8 cellular contexts compared by ENCODE assay signal in genomic region chr2:203685081-203685621, GRCh38. TPM values are rescaled to one million over a fixed set of nuclear protein-coding genes. Genes with fewer than 3 reads are reported as not detected.
DNase-seq lines count a peak whose midpoint lies in the region; ATAC-seq, FAIRE-seq and TF ChIP-seq lines count a peak whose summit lies in the region.

No MANE protein-coding gene starts in this region.

- H3K9me3 ChIP-seq in mammary epithelial cell (replicated peaks; ENCODE audit: insufficient read depth, low read length) = no peaks in the 10 kb centered on the region

- peak overlapping the region; percentile 66 for H3K9ac ChIP-seq in mammary epithelial cell (ENCODE audit: insufficient read depth, low read length)

- peaks cover 65% of the 10 kb centered on the region for H3K4me1 ChIP-seq in mammary epithelial cell (ENCODE audit: insufficient read depth, low read length)

- FAIRE-seq in HTR-8/SVneo (lab: Jason Lieb, UNC) = no peak

- no peaks in the 10 kb centered on the region for H3K79me2 ChIP-seq in mammary epithelial cell (ENCODE audit: insufficient read depth, low read length)

- H4K20me1 ChIP-seq in mammary epithelial cell (ENCODE audit: insufficient read depth, low read length) = no peaks in the 10 kb centered on the region

- H3K27me3 ChIP-seq in mammary epithelial cell (ENCODE audit: insufficient read depth, low read length) (no peaks in the 10 kb centered on the region), kidney epithelial cell (ENCODE audit: control insufficient read depth, insufficient read depth, low read length) (no peaks in the 10 kb centered on the region)

- no peaks in the 10 kb centered on the region for H3K36me3 ChIP-seq in mammary epithelial cell (ENCODE audit: insufficient read depth, low read length)
- H3K36me3 ChIP-seq in kidney epithelial cell (ENCODE audit: control insufficient read depth, insufficient read depth, low read length) = no peaks in the 10 kb centered on the region

- dilution Hi-C loops in mammary epithelial cell (cut with HindIII; ENCODE audit: low sequenced_read_pairs) = loop anchor here (5.0 kb wide), 1 partner anchor 153 kb away; no protein-coding TSS in a partner anchor

- H3K4me2 ChIP-seq in mammary epithelial cell (ENCODE audit: insufficient read depth, low read depth, low read length) = peak overlapping the region; percentile 64

- ATAC-seq in GM21737 (IDR thresholded peaks at IDR 0.05; ENCODE audit: unreplicated experiment) (no peak), HG02970 (IDR thresholded peaks at IDR 0.05; ENCODE audit: low FRiP score, unreplicated experiment) (no peak)

- DNase-seq in HTR-8/SVneo (ENCODE audit: insufficient read length, low spot score) (peak; percentile 23), mammary epithelial cell (peak; percentile 89), kidney epithelial cell (ENCODE audit: low read depth) (peak; percentile 48), substantia nigra (lab: John Stamatoyannopoulos, UW) (no peak), SW480 (ENCODE audit: low spot score) (no peak), superior temporal gyrus (ENCODE audit: extremely low spot score) (no peak)

- CTCF ChIA-PET in mammary epithelial cell (lab: Charles Lee; ENCODE audit: low non-redundant PET) = interaction anchor here (0.5 kb wide), 2 partner anchors 185 to 302 kb away, joined by 3 to 4 read pairs; no protein-coding TSS in a partner anchor

- WGBS in mammary epithelial cell (ENCODE audit: low coverage, missing lambda C conversion rate) = 24% methylated on average over 5 of the region's 5 CpGs

- BruUV-seq in mammary epithelial cell (replicated peaks; lab: Mats Ljungman, UMichigan) = TSS peak; percentile 27

- H3K4me3 ChIP-seq in mammary epithelial cell (replicated peaks in 1 of 3; ENCODE audit: insufficient read depth in 1 of 3, low read depth in 2 of 3, low read length in 3 of 3) (no peak overlapping the region), kidney epithelial cell (ENCODE audit: low read depth, low read length) (no peak overlapping the region)

- H2AFZ ChIP-seq in mammary epithelial cell (ENCODE audit: low read depth, low read length) = peak overlapping the region; percentile 12

- in situ Hi-C loops in mammary epithelial cell (cut with MboI; ENCODE audit: low sequenced_read_pairs in 2 of 2) = loop anchor here in 1 of 2 donors (10.0 kb wide), 1 partner anchor 100 kb away; no protein-coding TSS in a partner anchor

- intact Hi-C loops in mammary epithelial cell (cut with micrococcal nuclease) = loop anchor here (1.0 to 2.0 kb wide), 3 partner anchors 28 to 130 kb away; no protein-coding TSS in a partner anchor

- no peak for TF ChIP-seq CTCF in mammary epithelial cell (conservative IDR thresholded peaks at IDR 0.05 in 1 of 2, IDR thresholded peaks at IDR 0.05 in 1 of 2; ENCODE audit: extremely low read depth in 1 of 2, insufficient read depth in 1 of 2, low read depth in 1 of 2, low read length in 2 of 2)
- no peak for TF ChIP-seq CTCF in kidney epithelial cell (IDR thresholded peaks at IDR 0.05; ENCODE audit: insufficient read depth, low read length, poor library complexity, severe bottlenecking)

- H3K27ac ChIP-seq in mammary epithelial cell (ENCODE audit: insufficient read depth, low read depth, low read length) (peak overlapping the region; percentile 97), substantia nigra (ENCODE audit: low read depth, low read length, poor library complexity, severe bottlenecking) (peak overlapping the region; percentile 7)

RNA-seq across cellular contexts. Expression of gene CD28, which starts 21.3 kb away (rescaled TPM):
- total RNA-seq in mammary epithelial cell (not detected), kidney epithelial cell (not detected in 2 replicates)
- polyA plus RNA-seq in mammary epithelial cell = not detected
- polyA minus RNA-seq in mammary epithelial cell = not detected

Comparison
In these comparisons a context has a peak if more than half of its experiments do, and no peak if none do; other contexts are left out.
1. DNase-seq: peak in HTR-8/SVneo (single experiment), mammary epithelial cell (single experiment) and kidney epithelial cell (single experiment); none in substantia nigra (0 of 49), SW480 (single experiment) and superior temporal gyrus (single experiment).